Comparison of ENCODE assay signal across 8 cellular contexts in genomic region chr6:138161118-138161433, GRCh38. TPM values are rescaled to one million over a fixed set of nuclear protein-coding genes. Genes with fewer than 3 reads are reported as not detected.
DNase-seq lines count a peak whose midpoint lies in the region; ATAC-seq, FAIRE-seq and TF ChIP-seq lines count a peak whose summit lies in the region.

No MANE protein-coding gene starts in this region.

- POLR2A ChIA-PET in GM12878 (lab: Charles Lee): no interaction called here

- no peak for ATAC-seq in activated T-cell treated with anti-CD3 and anti-CD28 coated beads, Interleukin-2, amount 50 U/mL, for 4 hours
- ATAC-seq in GM12878 (no peak), GM18502 (IDR thresholded peaks at IDR 0.05; ENCODE audit: poor library complexity, unreplicated experiment) (no peak)

- H3K9ac ChIP-seq in GM12878 (ENCODE audit: control insufficient read depth, insufficient read depth, low read length): no peak overlapping the region

- no peak for DNase-seq in activated T-cell treated with anti-CD3 and anti-CD28 coated beads, Interleukin-2, amount 50 U/mL, for 4 hours
- DNase-seq in activated T-cell treated with anti-CD3 and anti-CD28 coated beads, Interleukin-2, amount 50 U/mL, for 1 hour: no peak
- DNase-seq in GM12878 (ENCODE audit: low read depth, low spot score): no peak
- DNase-seq in medulla oblongata (ENCODE audit: extremely low spot score): peak; percentile 30
- no peak for DNase-seq in tibial nerve (ENCODE audit: low spot score in 2 of 2)
- no peak for DNase-seq in foreskin melanocyte
- no peak for DNase-seq in NOMO-1 (lab: John Stamatoyannopoulos, UW; ENCODE audit: unreplicated experiment in 2 of 2)

- H3K4me2 ChIP-seq in GM12878 (ENCODE audit: control insufficient read depth, insufficient read depth): peak overlapping the region; percentile 65; the same call in 1 of the 2 replicates

- no peaks in the 10 kb centered on the region for H4K20me1 ChIP-seq in GM12878 (ENCODE audit: control insufficient read depth, insufficient read depth)

- RAD21 ChIA-PET in GM12878 (lab: Charles Lee; ENCODE audit: unreplicated experiment): no interaction called here

- CTCF ChIA-PET in GM12878 (lab: Yijun Ruan, JAX): no interaction called here

- H3K9me3 ChIP-seq in GM12878 (replicated peaks; ENCODE audit: control insufficient read depth, insufficient read depth, low read length) (no peaks in the 10 kb centered on the region), tibial nerve (no peaks in the 10 kb centered on the region)

- H3K27me3 ChIP-seq in GM12878 (replicated peaks in 1 of 2; ENCODE audit: control insufficient read depth in 2 of 2, insufficient read depth in 2 of 2, low read length in 1 of 2): peaks cover 12 to 21% of the 10 kb centered on the region in 2 experiments
- peaks cover 0 to 40% of the 10 kb centered on the region in 2 donors for H3K27me3 ChIP-seq in tibial nerve

- SMC1A ChIA-PET in GM12878 (lab: Charles Lee; ENCODE audit: uncharacterized antibody, unreplicated experiment): no interaction called here

- H3K4me1 ChIP-seq in GM12878 (ENCODE audit: control insufficient read depth, insufficient read depth, low read length) (no peaks in the 10 kb centered on the region), tibial nerve (peaks cover 0 to 14% (median 5%) of the 10 kb centered on the region in 4 donors)

- peaks cover 59% of the 10 kb centered on the region for H3K27me3 Mint-ChIP-seq in activated T-cell treated with anti-CD3 and anti-CD28 coated beads, Interleukin-2, amount 50 U/mL, for 4 hours (ENCODE audit: low read depth)

- TF ChIP-seq POLR2A in GM12878 (IDR thresholded peaks at IDR 0.05; ENCODE audit: low read depth, low read length) (no peak), tibial nerve (IDR thresholded peaks at IDR 0.05) (no peak)

- peak overlapping the region; percentile 25 for H3K4me3 Mint-ChIP-seq in activated T-cell treated with anti-CD3 and anti-CD28 coated beads, Interleukin-2, amount 50 U/mL, for 4 hours

- no peaks in the 10 kb centered on the region for H3K9me3 Mint-ChIP-seq in activated T-cell treated with anti-CD3 and anti-CD28 coated beads, Interleukin-2, amount 50 U/mL, for 4 hours

- H3K36me3 ChIP-seq in GM12878 (ENCODE audit: control insufficient read depth in 2 of 2, insufficient read depth in 2 of 2, low read length in 1 of 2) (no peaks in the 10 kb centered on the region), tibial nerve (no peaks in the 10 kb centered on the region)

- in situ Hi-C loops in GM12878 (cut with MboI): no loop called here

- no peak for TF ChIP-seq RAD21 in GM12878 (IDR thresholded peaks at IDR 0.05; ENCODE audit: insufficient read depth, low read depth, low read length)

- no peak for FAIRE-seq in GM12878 (lab: Jason Lieb, UNC)

- peaks cover 8% of the 10 kb centered on the region for H3K4me1 Mint-ChIP-seq in activated T-cell treated with anti-CD3 and anti-CD28 coated beads, Interleukin-2, amount 50 U/mL, for 4 hours (ENCODE audit: low read depth)

- no TSS peak for BruUV-seq in GM12878 (replicated peaks; lab: Mats Ljungman, UMichigan)

- H3K4me3 ChIP-seq in GM12878: no peak overlapping the region
- H3K4me3 ChIP-seq in tibial nerve: peak overlapping the region; percentile 26 to 61 (median 42)

- H3K27ac ChIP-seq in GM12878 (ENCODE audit: control insufficient read depth, insufficient read depth) (no peak overlapping the region), tibial nerve (peak overlapping the region in 1 of 4 donors; percentile 84)

- WGBS in GM12878 (ENCODE audit: insufficient coverage, insufficient replicate concordance, low lambda C conversion rate, missing lambda C conversion rate): 24% methylated on average over 12 of the region's 12 CpGs
- WGBS in tibial nerve, 2 donors: 7 to 20% methylated on average over 7 to 10 of the region's 12 CpGs

- H3K36me3 Mint-ChIP-seq in activated T-cell treated with anti-CD3 and anti-CD28 coated beads, Interleukin-2, amount 50 U/mL, for 4 hours (ENCODE audit: insufficient read depth): no peaks in the 10 kb centered on the region

- H2AFZ ChIP-seq in GM12878 (ENCODE audit: control insufficient read depth, low read depth, low read length): no peak overlapping the region

- no peak for TF ChIP-seq EP300 in GM12878 (IDR thresholded peaks at IDR 0.05; ENCODE audit: borderline replicate concordance in 1 of 2, control insufficient read depth in 1 of 2, low read depth in 2 of 2, low read length in 2 of 2)
- TF ChIP-seq EP300 in tibial nerve (IDR thresholded peaks at IDR 0.05): no peak

- no peaks in the 10 kb centered on the region for H3K79me2 ChIP-seq in GM12878 (ENCODE audit: control insufficient read depth, insufficient read depth, low read length)

- intact Hi-C loops in GM12878 (cut with micrococcal nuclease; ENCODE audit: unreplicated experiment): no loop called here

- TF ChIP-seq CTCF in GM12878 (IDR thresholded peaks at IDR 0.05 in 2 of 3, conservative IDR thresholded peaks at IDR 0.05 in 1 of 3; ENCODE audit: control insufficient read depth in 2 of 3, extremely low read depth in 1 of 3, insufficient read depth in 1 of 3, low read depth in 3 of 3, low read length in 3 of 3) (no peak), tibial nerve (IDR thresholded peaks at IDR 0.05) (no peak)

TF ChIP-seq in GM12878, 131 proteins besides CTCF, POLR2A, EP300 and RAD21 (continues in another document):
- no peak for TF ChIP-seq ETV6 (conservative IDR thresholded peaks at IDR 0.05 in 1 of 2, IDR thresholded peaks at IDR 0.05 in 1 of 2; ENCODE audit: borderline replicate concordance in 1 of 2, low read depth in 1 of 2)
- TF ChIP-seq TCF3 (IDR thresholded peaks at IDR 0.05; ENCODE audit: borderline replicate concordance, insufficient read depth, low read depth, low read length): no peak
- no peak for TF ChIP-seq TAF1 (IDR thresholded peaks at IDR 0.05; ENCODE audit: borderline replicate concordance, low read depth, low read length)

RNA-seq across cellular contexts. Expression of gene ARFGEF3, which starts 0.7 kb away (rescaled TPM):
- under 1 TPM; 0.16 to 0.53 (median 0.29) TPM for total RNA-seq in activated T-cell treated with anti-CD3 and anti-CD28 coated beads, Interleukin-2, amount 50 U/mL, for 4 hours
- not detected in 2 replicates for total RNA-seq in GM12878 (2013; cell fraction: nucleolus; rRNA removed)
- under 0.01 TPM in 2 replicates for total RNA-seq in GM12878 (2014; rRNA removed)
- under 0.01 TPM in 1 of 2 replicates, not detected in the other for total RNA-seq in GM12878 (2014; rRNA removed; fragmentation: Illumina TruSeq; extraction: Trizol)
- total RNA-seq in GM12878 (2021): 0.03 and 0.08 TPM in 2 replicates
- polyA plus RNA-seq in GM12878 (2011; ENCODE audit: low read depth): 0.05 TPM
- polyA plus RNA-seq in GM12878 (2011; rRNA removed): 0.01 and 0.03 TPM in 2 replicates
- 0.01 TPM in 1 of 2 replicates, not detected in the other for polyA plus RNA-seq in GM12878 (2011; cell fraction: cytosol; rRNA removed)
- polyA plus RNA-seq in GM12878 (2011; cell fraction: nucleus; rRNA removed): 0.03 and 0.04 TPM in 2 replicates
- polyA plus RNA-seq in GM12878 (2012): 0.07 and 0.13 TPM in 2 replicates
- 0.03 TPM in 2 replicates for polyA plus RNA-seq in GM12878 (2014; fragmentation: Illumina TruSeq; extraction: Trizol)
- under 1 TPM in 1 of 2 experiments, not detected in 1; 0.02 TPM for polyA plus RNA-seq in GM12878 (2014; fragmentation: Nextera tagmentation; extraction: Ambion mirVana)
- under 0.01 and 0.01 TPM in 2 replicates for polyA plus RNA-seq in GM12878 (2014; rRNA removed)
- under 1 TPM; 0.01 to 0.03 TPM for polyA plus RNA-seq in GM12878 (2016; fragmentation: Nextera tagmentation; extraction: Ambion mirVana)
- polyA minus RNA-seq in GM12878 (2011; rRNA and poly(A)+ RNA removed): under 0.01 and 0.05 TPM in 2 replicates
- polyA minus RNA-seq in GM12878 (2011; cell fraction: cytosol; rRNA and poly(A)+ RNA removed): not detected in 2 replicates
- 0.10 TPM in 1 of 2 replicates, not detected in the other for polyA minus RNA-seq in GM12878 (2011; cell fraction: nucleus; rRNA and poly(A)+ RNA removed)
- 1 to 10 TPM; 3.9 to 6.9 (median 5.4) TPM for total RNA-seq in tibial nerve

RNA-seq across cellular contexts. Expression of gene PERP, which starts 53.9 kb away (rescaled TPM):
- total RNA-seq in activated T-cell treated with anti-CD3 and anti-CD28 coated beads, Interleukin-2, amount 50 U/mL, for 4 hours: 1 to 10 TPM; 1.0 to 2.0 (median 1.8) TPM
- total RNA-seq in GM12878 (2013; cell fraction: nucleolus; rRNA removed): 0.33 and 0.42 TPM in 2 replicates
- total RNA-seq in GM12878 (2014; rRNA removed) (0.45 and 0.87 TPM in 2 replicates), GM12878 (2014; rRNA removed; fragmentation: Illumina TruSeq; extraction: Trizol) (0.54 and 0.64 TPM in 2 replicates), GM12878 (2021) (0.92 and 1.1 TPM in 2 replicates), tibial nerve (10 to 100 TPM; 15.3 to 29.1 (median 27.7) TPM)
- polyA plus RNA-seq in GM12878 (2011; ENCODE audit: low read depth): 0.25 TPM
- polyA plus RNA-seq in GM12878 (2011; rRNA removed) (1.9 and 2.3 TPM in 2 replicates), GM12878 (2014; fragmentation: Illumina TruSeq; extraction: Trizol) (0.78 and 0.89 TPM in 2 replicates), GM12878 (2014; fragmentation: Nextera tagmentation; extraction: Ambion mirVana) (under 1 TPM; 0.37 to 0.60 TPM), GM12878 (2014; rRNA removed) (0.73 and 0.74 TPM in 2 replicates), GM12878 (2016; fragmentation: Nextera tagmentation; extraction: Ambion mirVana) (1 to 10 TPM; 2.1 to 2.4 TPM)
- 1.2 and 1.4 TPM in 2 replicates for polyA plus RNA-seq in GM12878 (2011; cell fraction: cytosol; rRNA removed)
- 0.37 and 0.54 TPM in 2 replicates for polyA plus RNA-seq in GM12878 (2011; cell fraction: nucleus; rRNA removed)
- polyA plus RNA-seq in GM12878 (2012): 0.54 and 1.2 TPM in 2 replicates
- 1.2 and 1.3 TPM in 2 replicates for polyA minus RNA-seq in GM12878 (2011; rRNA and poly(A)+ RNA removed)
- polyA minus RNA-seq in GM12878 (2011; cell fraction: cytosol; rRNA and poly(A)+ RNA removed): 1.1 and 1.7 TPM in 2 replicates
- polyA minus RNA-seq in GM12878 (2011; cell fraction: nucleus; rRNA and poly(A)+ RNA removed): 0.24 and 0.57 TPM in 2 replicates

RNA-seq across cellular contexts. Expression of gene PBOV1, which starts 57.2 kb away (rescaled TPM):
- total RNA-seq in activated T-cell treated with anti-CD3 and anti-CD28 coated beads, Interleukin-2, amount 50 U/mL, for 4 hours: not detected
- total RNA-seq in GM12878 (2013; cell fraction: nucleolus; rRNA removed): not detected in 2 replicates
- total RNA-seq in GM12878 (2014; rRNA removed): not detected in 2 replicates
- not detected in 2 replicates for total RNA-seq in GM12878 (2014; rRNA removed; fragmentation: Illumina TruSeq; extraction: Trizol)
- total RNA-seq in GM12878 (2021): not detected in 2 replicates
- not detected for polyA plus RNA-seq in GM12878 (2011; ENCODE audit: low read depth)
- not detected in 2 replicates for polyA plus RNA-seq in GM12878 (2011; rRNA removed)
- not detected in 2 replicates for polyA plus RNA-seq in GM12878 (2011; cell fraction: cytosol; rRNA removed)
- not detected in 2 replicates for polyA plus RNA-seq in GM12878 (2011; cell fraction: nucleus; rRNA removed)
- polyA plus RNA-seq in GM12878 (2012): not detected in 2 replicates
- not detected in 2 replicates for polyA plus RNA-seq in GM12878 (2014; fragmentation: Illumina TruSeq; extraction: Trizol)
- not detected for polyA plus RNA-seq in GM12878 (2014; fragmentation: Nextera tagmentation; extraction: Ambion mirVana)
- not detected in 2 replicates for polyA plus RNA-seq in GM12878 (2014; rRNA removed)
- polyA plus RNA-seq in GM12878 (2016; fragmentation: Nextera tagmentation; extraction: Ambion mirVana): not detected
- not detected in 2 replicates for polyA minus RNA-seq in GM12878 (2011; rRNA and poly(A)+ RNA removed)
- not detected in 2 replicates for polyA minus RNA-seq in GM12878 (2011; cell fraction: cytosol; rRNA and poly(A)+ RNA removed)
- not detected in 2 replicates for polyA minus RNA-seq in GM12878 (2011; cell fraction: nucleus; rRNA and poly(A)+ RNA removed)
- not detected for total RNA-seq in tibial nerve

Comparison
In these comparisons a context has a peak if more than half of its experiments do, and no peak if none do; other contexts are left out.
1. RNA of gene PERP, which starts 53.9 kb away (total RNA-seq): 15.3 to 29.1 TPM in tibial nerve; 1.0 to 2.0 TPM in activated T-cell treated with anti-CD3 and anti-CD28 coated beads, Interleukin-2, amount 50 U/mL, for 4 hours and 0.33 to 1.1 TPM in GM12878; every median in the first group is over 4 times any median in the second.